Comparison of ENCODE assay signal across 8 cellular contexts in genomic region chr1:2300851-2301606, GRCh38.
DNase-seq lines count a peak whose midpoint lies in the region; ATAC-seq lines count a peak whose summit lies in the region.

No MANE protein-coding gene starts in this region.

- peak overlapping the region; percentile 96 for H3K27ac Mint-ChIP-seq in T-helper 17 cell

- no peaks in the 10 kb centered on the region for H3K27me3 Mint-ChIP-seq in T-helper 17 cell

- peak overlapping the region; percentile 31 for H3K27ac ChIP-seq in adipose tissue (ENCODE audit: low read depth, low read length)

- no peaks in the 10 kb centered on the region for H3K36me3 Mint-ChIP-seq in T-helper 17 cell (ENCODE audit: low read depth)

- ATAC-seq in GM18519 (IDR thresholded peaks at IDR 0.05; ENCODE audit: low FRiP score, unreplicated experiment): peak; percentile 31
- ATAC-seq in HG02981 (IDR thresholded peaks at IDR 0.05; ENCODE audit: unreplicated experiment): peak; percentile 52
- ATAC-seq in T-helper 17 cell: peak; percentile 87
- peak; percentile 4 for ATAC-seq in left lobe of liver

- H3K4me3 Mint-ChIP-seq in T-helper 17 cell: peak overlapping the region; percentile 81

- H3K4me1 Mint-ChIP-seq in T-helper 17 cell: peaks cover 30% of the 10 kb centered on the region

- no peaks in the 10 kb centered on the region for H3K9me3 ChIP-seq in T-helper 17 cell (ENCODE audit: control insufficient read depth, low read length, poor library complexity, severe bottlenecking)

- 13 to 65% (median 16%) methylated on average over 37 of the region's 37 CpGs for WGBS in adipose tissue, 3 donors

- DNase-seq in T-helper 17 cell (peak; percentile 87 to 93 (median 90)), left lobe of liver (ENCODE audit: low spot score) (no peak), NCI-H526 (lab: John Stamatoyannopoulos, UW) (no peak), NCI-H748 treated with DMSO at 0.1 percent for 48 hours (lab: John Stamatoyannopoulos, UW) (no peak)
- peak; percentile 80 to 84 for DNase-seq in stimulated activated CD8-positive, alpha-beta memory T cell treated with anti-CD3 and anti-CD28 coated beads, Interleukin-15, amount 100 ng/mL, for 4 hours (ENCODE audit: low read depth in 2 of 2)

Comparison
In these comparisons a context has a peak if more than half of its experiments do, and no peak if none do; other contexts are left out.
1. ATAC-seq: peak in every context shown above with its lines; median percentile 87 in T-helper 17 cell; 52 in HG02981; 31 in GM18519; 4 in left lobe of liver.
2. DNase-seq: peak in T-helper 17 cell (3 of 3) and stimulated activated CD8-positive, alpha-beta memory T cell treated with anti-CD3 and anti-CD28 coated beads, Interleukin-15, amount 100 ng/mL, for 4 hours (2 of 2); none in left lobe of liver (single experiment), NCI-H526 (0 of 2) and NCI-H748 treated with DMSO at 0.1 percent for 48 hours (single experiment).